Comparison of ENCODE assay signal across 8 cellular contexts in the genomic region with DNA sequence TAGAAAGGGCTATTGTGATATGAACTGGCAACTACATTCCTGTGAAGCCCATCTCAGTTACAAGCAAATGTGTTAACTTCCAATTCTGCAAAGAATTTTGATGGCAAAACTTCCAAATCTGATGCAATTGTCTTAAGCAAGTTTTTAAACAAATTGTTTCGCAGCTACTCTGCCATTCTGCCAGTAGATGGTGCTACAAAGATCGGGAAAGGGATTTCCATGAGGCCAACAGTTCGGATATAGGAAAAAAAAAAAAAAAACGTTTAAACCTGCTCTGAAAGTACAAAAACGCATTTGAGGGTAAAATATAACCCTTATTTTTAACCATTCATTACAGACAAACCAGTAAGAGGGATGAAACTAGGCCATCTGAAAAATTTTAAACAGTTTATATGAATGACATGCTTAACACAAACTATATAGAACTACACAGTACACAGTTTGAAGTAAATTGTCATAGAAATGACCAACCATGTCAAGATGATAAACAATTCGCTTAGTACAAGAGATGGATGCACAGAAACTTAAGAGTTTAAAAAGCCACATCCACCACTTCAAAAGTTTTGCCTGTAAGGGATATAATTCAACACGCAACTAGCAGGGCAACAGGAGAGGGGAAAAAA. TPM values are rescaled to one million over a fixed set of nuclear protein-coding genes. Genes with fewer than 3 reads are reported as not detected.
DNase-seq lines count a peak whose midpoint lies in the region; ATAC-seq and TF ChIP-seq lines count a peak whose summit lies in the region.

No MANE protein-coding gene starts in this region.

- no peak for DNase-seq in BJ (ENCODE audit: low read depth)
- peak; percentile 64 for DNase-seq in NCI-H345 treated with DMSO at 0.1 percent for 48 hours (lab: John Stamatoyannopoulos, UW; ENCODE audit: unreplicated experiment)
- DNase-seq in amniotic epithelial cell (ENCODE audit: low read depth): peak; percentile 82
- no peak for DNase-seq in smooth muscle cell (lab: John Stamatoyannopoulos, UW; ENCODE audit: unreplicated experiment)
- no peak for DNase-seq in HuH-7.5 (ENCODE audit: low spot score)

- peak overlapping the region; percentile 71 for H3K4me3 ChIP-seq in BJ (ENCODE audit: low read depth, low read length)
- peak overlapping the region; percentile 98 for H3K4me3 ChIP-seq in iPS-18c (ENCODE audit: insufficient read depth, low read depth, low read length)
- peak overlapping the region; percentile 75 for H3K4me3 ChIP-seq in smooth muscle cell

- H3K79me2 ChIP-seq in smooth muscle cell (ENCODE audit: low read depth): peaks cover 40% of the 10 kb centered on the region

- H4K20me1 ChIP-seq in smooth muscle cell (ENCODE audit: low read depth): peaks cover 64% of the 10 kb centered on the region

- TF ChIP-seq CTCF in BJ (IDR thresholded peaks at IDR 0.05; ENCODE audit: insufficient read depth, low read depth, low read length): peak; percentile 83
- peak; percentile 57 for TF ChIP-seq CTCF in GM12874 (IDR thresholded peaks at IDR 0.05; ENCODE audit: insufficient read depth, low read depth, low read length)
- peak; percentile 63 for TF ChIP-seq CTCF in smooth muscle cell (IDR thresholded peaks at IDR 0.05; ENCODE audit: borderline replicate concordance, insufficient read depth, poor library complexity, severe bottlenecking)

- no peak overlapping the region for H2AFZ ChIP-seq in smooth muscle cell (ENCODE audit: low read depth)

- H3F3A ChIP-seq in smooth muscle cell (ENCODE audit: low read depth): peaks cover 8% of the 10 kb centered on the region

- CTCF ChIA-PET in BJ (lab: Yijun Ruan, JAX): interaction anchor here (0.7 to 2.7 kb wide), 13 partner anchors 10 to 431 kb away, joined by 3 to 19 read pairs (median 5); a partner anchor contains a TSS

- POLR2A ChIA-PET in BJ (lab: Charles Lee): interaction anchor here (0.8 kb wide), 1 partner anchor 188 kb away, joined by 3 read pairs; no protein-coding TSS in a partner anchor

- H3K9me3 ChIP-seq in iPS-18c (ENCODE audit: control insufficient read depth, insufficient read depth, low read length) (no peaks in the 10 kb centered on the region), smooth muscle cell (replicated peaks; ENCODE audit: low read depth) (no peaks in the 10 kb centered on the region)

- ATAC-seq in HG02938 (IDR thresholded peaks at IDR 0.05; ENCODE audit: unreplicated experiment): no peak

- H3K27me3 ChIP-seq in BJ (ENCODE audit: control insufficient read depth, insufficient read depth, low read length) (no peaks in the 10 kb centered on the region), smooth muscle cell (ENCODE audit: low read depth) (no peaks in the 10 kb centered on the region)

- H3K9ac ChIP-seq in smooth muscle cell (ENCODE audit: low read depth): peak overlapping the region; percentile 98

- H3K36me3 ChIP-seq in BJ (ENCODE audit: control insufficient read depth, insufficient read depth, low read length) (no peaks in the 10 kb centered on the region; the same call in 1 of the 2 replicates), smooth muscle cell (ENCODE audit: low read depth) (no peaks in the 10 kb centered on the region)

- peak overlapping the region; percentile 99 for H3K27ac ChIP-seq in smooth muscle cell (ENCODE audit: low read depth)

- peaks cover 14% of the 10 kb centered on the region for H3K4me1 ChIP-seq in smooth muscle cell (ENCODE audit: low read depth)

- 2% methylated on average over 7 of the region's 7 CpGs for WGBS in smooth muscle cell (ENCODE audit: low lambda C conversion rate)

- peak overlapping the region; percentile 99 for H3K4me2 ChIP-seq in smooth muscle cell

RNA-seq across cellular contexts. Expression of a gene that starts 2.2 kb away (rescaled TPM):
- polyA plus RNA-seq in BJ (2011; rRNA removed): 10.2 and 10.3 TPM in 2 replicates
- 5.2 and 5.4 TPM in 2 replicates for polyA minus RNA-seq in BJ (2011; rRNA and poly(A)+ RNA removed)
- total RNA-seq in smooth muscle cell: 18.8 and 20.8 TPM in 2 replicates
- polyA plus RNA-seq in smooth muscle cell: 11.5 and 14.4 TPM in 2 replicates

RNA-seq across cellular contexts. Expression of a gene that starts 16.1 kb away (rescaled TPM):
- polyA plus RNA-seq in BJ (2011; rRNA removed): 1.1 and 1.3 TPM in 2 replicates
- 6.2 and 10.0 TPM in 2 replicates for polyA minus RNA-seq in BJ (2011; rRNA and poly(A)+ RNA removed)
- 3.5 and 9.1 TPM in 2 replicates for total RNA-seq in smooth muscle cell
- polyA plus RNA-seq in smooth muscle cell: 2.3 and 3.6 TPM in 2 replicates

Comparison
In these comparisons a context has a peak if more than half of its experiments do, and no peak if none do; other contexts are left out.
1. DNase-seq: peak in NCI-H345 treated with DMSO at 0.1 percent for 48 hours (single experiment) and amniotic epithelial cell (single experiment); none in BJ (single experiment), smooth muscle cell (single experiment) and HuH-7.5 (single experiment).
2. Peak in every context shown above with its lines, with median percentiles within 50 percentile points of each other: H3K4me3 ChIP-seq and CTCF ChIP-seq.